In genomic region chr4:102819100-102819499, GRCh38 we compare ENCODE assay signal across 8 cellular contexts. TPM values are rescaled to one million over a fixed set of nuclear protein-coding genes. Genes with fewer than 3 reads are reported as not detected.
A peak's percentile ranks its signal among the peaks of the same experiment; 100 is the strongest.
DNase-seq lines count a peak whose midpoint lies in the region; ATAC-seq, FAIRE-seq and TF ChIP-seq lines count a peak whose summit lies in the region.
"Not testable (repeated sequence)": the region's sequence is repeated elsewhere in the genome, so short reads cannot be mapped to it uniquely, and the experiment has no call there.

No MANE protein-coding gene starts in this region.

- CTCF ChIA-PET in activated CD8-positive, alpha-beta T cell treated with anti-CD3 and anti-CD28 coated beads, Interleukin-2, amount 10 ng/mL, durations not matched to agents 7 days and 5 days (lab: Charles Lee) = not testable (repeated sequence)

- not testable (repeated sequence) for H2AFZ ChIP-seq in OCI-LY1 (ENCODE audit: low read length); keratinocyte (ENCODE audit: control insufficient read depth, low read length)

- H3K9me3 Mint-ChIP-seq in CD14-positive monocyte; activated CD8-positive, alpha-beta T cell treated with anti-CD3 and anti-CD28 coated beads, Interleukin-2, amount 10 ng/mL, durations not matched to agents 7 days and 5 days (ENCODE audit: insufficient read depth); activated naive CD8-positive, alpha-beta T cell treated with anti-CD3 and anti-CD28 coated beads, Interleukin-2, amount 50 U/mL, for 24 hours; natural killer cell treated with Interleukin-12 subunit alpha and Interleukin-12 subunit beta and Interleukin-15 and Interleukin-18, amount 100 ng/mL, for 72 hours: not testable (repeated sequence)

- not testable (repeated sequence) for H3K9me3 ChIP-seq in OCI-LY1 (ENCODE audit: low read length); effector memory CD4-positive, alpha-beta T cell (ENCODE audit: control insufficient read depth, low read length); keratinocyte (ENCODE audit: control insufficient read depth, low read depth, low read length); stomach

- not testable (repeated sequence) for TF ChIP-seq EP300 in stomach (IDR thresholded peaks at IDR 0.05)

- 0 out of 2 replicates have a peak overlapping the region, but pooled peaks have one; percentile 18 for H3K4me2 ChIP-seq in OCI-LY1 (ENCODE audit: low read length)
- H3K4me2 ChIP-seq in keratinocyte (ENCODE audit: control insufficient read depth, extremely low read depth, insufficient read depth, low read depth, low read length) = peak overlapping the region; percentile 81

- not testable (repeated sequence) for H3F3A ChIP-seq in OCI-LY1 (ENCODE audit: insufficient read depth, low read length)

- not testable (repeated sequence) for H3K4me3 Mint-ChIP-seq in CD14-positive monocyte
- H3K4me3 Mint-ChIP-seq in activated CD8-positive, alpha-beta T cell treated with anti-CD3 and anti-CD28 coated beads, Interleukin-2, amount 10 ng/mL, durations not matched to agents 7 days and 5 days = peak overlapping the region; percentile 64
- peak overlapping the region; percentile 39 for H3K4me3 Mint-ChIP-seq in activated naive CD8-positive, alpha-beta T cell treated with anti-CD3 and anti-CD28 coated beads, Interleukin-2, amount 50 U/mL, for 24 hours
- peak overlapping the region; percentile 56 for H3K4me3 Mint-ChIP-seq in natural killer cell treated with Interleukin-12 subunit alpha and Interleukin-12 subunit beta and Interleukin-15 and Interleukin-18, amount 100 ng/mL, for 72 hours

- not testable (repeated sequence) for ATAC-seq in activated CD8-positive, alpha-beta T cell treated with anti-CD3 and anti-CD28 coated beads, Interleukin-2, amount 10 ng/mL, durations not matched to agents 7 days and 5 days; activated naive CD8-positive, alpha-beta T cell treated with anti-CD3 and anti-CD28 coated beads, Interleukin-2, amount 50 U/mL, for 24 hours; natural killer cell treated with Interleukin-12 subunit alpha and Interleukin-12 subunit beta and Interleukin-15 and Interleukin-18, amount 100 ng/mL, for 72 hours

- dilution Hi-C loops in keratinocyte (cut with MboI; ENCODE audit: extremely low pct_ligation_motif_present, low sequenced_read_pairs) = not testable (repeated sequence)

- peaks cover 94% of the 10 kb centered on the region for H3K36me3 ChIP-seq in OCI-LY1 (ENCODE audit: insufficient read depth, low read length)
- H3K36me3 ChIP-seq in effector memory CD4-positive, alpha-beta T cell (ENCODE audit: control insufficient read depth, insufficient read depth, low read length) = peaks cover 15% of the 10 kb centered on the region
- H3K36me3 ChIP-seq in keratinocyte (ENCODE audit: control insufficient read depth in 2 of 2, extremely low read depth in 1 of 2, insufficient read depth in 2 of 2, low read length in 2 of 2) = peaks cover 1 to 16% of the 10 kb centered on the region in 2 experiments
- H3K36me3 ChIP-seq in stomach = not testable (repeated sequence)

- H3K9me2 ChIP-seq in OCI-LY1 (ENCODE audit: low read depth, low read length) = not testable (repeated sequence)

- H4K20me1 ChIP-seq in OCI-LY1 (ENCODE audit: insufficient read depth, low read length) (peaks cover 21% of the 10 kb centered on the region), keratinocyte (ENCODE audit: control insufficient read depth, extremely low read depth, insufficient read depth, low read length) (peaks cover 47% of the 10 kb centered on the region)

- H3K4me1 ChIP-seq in OCI-LY1 (ENCODE audit: insufficient read depth, low read length, severe bottlenecking) = peaks cover 70% of the 10 kb centered on the region
- H3K4me1 ChIP-seq in effector memory CD4-positive, alpha-beta T cell (ENCODE audit: control insufficient read depth, insufficient read depth, low read length, poor library complexity, severe bottlenecking) = peaks cover 44% of the 10 kb centered on the region
- H3K4me1 ChIP-seq in keratinocyte (ENCODE audit: control insufficient read depth, extremely low read depth, insufficient read depth, low read length) = peaks cover 81% of the 10 kb centered on the region
- peaks cover 79 to 100% (median 93%) of the 10 kb centered on the region in 4 donors for H3K4me1 ChIP-seq in stomach

- not testable (repeated sequence) for DNase-seq in CD14-positive monocyte (ENCODE audit: low spot score); activated CD8-positive, alpha-beta T cell treated with anti-CD3 and anti-CD28 coated beads, Interleukin-2, amount 10 ng/mL, durations not matched to agents 7 days and 5 days; activated naive CD8-positive, alpha-beta T cell treated with anti-CD3 and anti-CD28 coated beads, Interleukin-2, amount 50 U/mL, for 24 hours; effector memory CD4-positive, alpha-beta T cell; keratinocyte (ENCODE audit: low read depth, low spot score); natural killer cell treated with Interleukin-12 subunit alpha and Interleukin-12 subunit beta and Interleukin-15 and Interleukin-18, amount 100 ng/mL, for 72 hours (ENCODE audit: low spot score); stomach

- not testable (repeated sequence) for TF ChIP-seq CTCF in CD14-positive monocyte (IDR thresholded peaks at IDR 0.05); OCI-LY1 (IDR thresholded peaks at IDR 0.05; ENCODE audit: low read length); keratinocyte (optimal IDR thresholded peaks at IDR 0.05 in 1 of 3, IDR thresholded peaks at IDR 0.05 in 1 of 3, conservative IDR thresholded peaks at IDR 0.05 in 1 of 3; ENCODE audit: extremely low read depth in 1 of 3, insufficient read depth in 2 of 3, low read length in 3 of 3); stomach (IDR thresholded peaks at IDR 0.05)

- not testable (repeated sequence) for H3K9me1 ChIP-seq in keratinocyte (ENCODE audit: control insufficient read depth, extremely low read depth, insufficient read depth, low read length)

- H3K27ac ChIP-seq in OCI-LY1 (ENCODE audit: low read depth, low read length, poor library complexity, severe bottlenecking) = not testable (repeated sequence)
- peak overlapping the region; percentile 58 for H3K27ac ChIP-seq in effector memory CD4-positive, alpha-beta T cell (ENCODE audit: insufficient read depth, low read length, poor library complexity, severe bottlenecking)
- H3K27ac ChIP-seq in keratinocyte (ENCODE audit: control insufficient read depth, insufficient read depth, low read length) (peak overlapping the region; percentile 27), stomach (peak overlapping the region in 3 of 5 donors; percentile 25 to 47 (median 26))

- not testable (repeated sequence) for H3K27me3 ChIP-seq in OCI-LY1 (ENCODE audit: insufficient read depth, low read length); effector memory CD4-positive, alpha-beta T cell (replicated peaks; ENCODE audit: control insufficient read depth, insufficient read depth, low read length, poor library complexity, severe bottlenecking); keratinocyte (ENCODE audit: control insufficient read depth, extremely low read depth, insufficient read depth, low read length); stomach

- not testable (repeated sequence) for H3K27me3 Mint-ChIP-seq in CD14-positive monocyte (ENCODE audit: low read depth in 3 of 3); activated CD8-positive, alpha-beta T cell treated with anti-CD3 and anti-CD28 coated beads, Interleukin-2, amount 10 ng/mL, durations not matched to agents 7 days and 5 days (ENCODE audit: low read depth); activated naive CD8-positive, alpha-beta T cell treated with anti-CD3 and anti-CD28 coated beads, Interleukin-2, amount 50 U/mL, for 24 hours; natural killer cell treated with Interleukin-12 subunit alpha and Interleukin-12 subunit beta and Interleukin-15 and Interleukin-18, amount 100 ng/mL, for 72 hours

- H3K4me1 Mint-ChIP-seq in CD14-positive monocyte = peaks cover 75% of the 10 kb centered on the region
- peaks cover 82% of the 10 kb centered on the region for H3K4me1 Mint-ChIP-seq in activated CD8-positive, alpha-beta T cell treated with anti-CD3 and anti-CD28 coated beads, Interleukin-2, amount 10 ng/mL, durations not matched to agents 7 days and 5 days (ENCODE audit: low read depth)
- peaks cover 90% of the 10 kb centered on the region for H3K4me1 Mint-ChIP-seq in activated naive CD8-positive, alpha-beta T cell treated with anti-CD3 and anti-CD28 coated beads, Interleukin-2, amount 50 U/mL, for 24 hours
- peaks cover 66 to 85% of the 10 kb centered on the region in 2 donors for H3K4me1 Mint-ChIP-seq in natural killer cell treated with Interleukin-12 subunit alpha and Interleukin-12 subunit beta and Interleukin-15 and Interleukin-18, amount 100 ng/mL, for 72 hours (ENCODE audit: low read depth in 2 of 2)

- TF ChIP-seq POLR2A in stomach (IDR thresholded peaks at IDR 0.05) = not testable (repeated sequence)

- H3K36me3 Mint-ChIP-seq in CD14-positive monocyte = peaks cover 34 to 61% of the 10 kb centered on the region in 2 donors
- peaks cover 75% of the 10 kb centered on the region for H3K36me3 Mint-ChIP-seq in activated CD8-positive, alpha-beta T cell treated with anti-CD3 and anti-CD28 coated beads, Interleukin-2, amount 10 ng/mL, durations not matched to agents 7 days and 5 days (ENCODE audit: low read depth)
- peaks cover 76% of the 10 kb centered on the region for H3K36me3 Mint-ChIP-seq in activated naive CD8-positive, alpha-beta T cell treated with anti-CD3 and anti-CD28 coated beads, Interleukin-2, amount 50 U/mL, for 24 hours (ENCODE audit: low read depth)
- H3K36me3 Mint-ChIP-seq in natural killer cell treated with Interleukin-12 subunit alpha and Interleukin-12 subunit beta and Interleukin-15 and Interleukin-18, amount 100 ng/mL, for 72 hours = peaks cover 30% of the 10 kb centered on the region

- H3K9ac ChIP-seq in OCI-LY1 (ENCODE audit: low read length); keratinocyte (ENCODE audit: control insufficient read depth, extremely low read depth, insufficient read depth, low read length): not testable (repeated sequence)

- not testable (repeated sequence) for H3K4me3 ChIP-seq in OCI-LY1 (ENCODE audit: low read depth, low read length, poor library complexity, severe bottlenecking); keratinocyte (ENCODE audit: control insufficient read depth in 2 of 3, extremely low read depth in 1 of 3, insufficient read depth in 2 of 3, low read depth in 1 of 3, low read length in 3 of 3); stomach
- H3K4me3 ChIP-seq in effector memory CD4-positive, alpha-beta T cell (ENCODE audit: insufficient read depth, low read depth, low read length, poor library complexity, severe bottlenecking) = peak overlapping the region; percentile 35

- H3K27ac Mint-ChIP-seq in CD14-positive monocyte = peak overlapping the region in 5 of 7 donors; percentile 25 to 82 (median 80)
- peak overlapping the region; percentile 37 for H3K27ac Mint-ChIP-seq in activated CD8-positive, alpha-beta T cell treated with anti-CD3 and anti-CD28 coated beads, Interleukin-2, amount 10 ng/mL, durations not matched to agents 7 days and 5 days
- peak overlapping the region; percentile 73 for H3K27ac Mint-ChIP-seq in activated naive CD8-positive, alpha-beta T cell treated with anti-CD3 and anti-CD28 coated beads, Interleukin-2, amount 50 U/mL, for 24 hours
- H3K27ac Mint-ChIP-seq in natural killer cell treated with Interleukin-12 subunit alpha and Interleukin-12 subunit beta and Interleukin-15 and Interleukin-18, amount 100 ng/mL, for 72 hours = peak overlapping the region; percentile 77 to 85

- 85 to 94% (median 94%) methylated on average over 10 of the region's 10 CpGs for WGBS in stomach, 5 donors

- not testable (repeated sequence) for FAIRE-seq in keratinocyte (lab: Jason Lieb, UNC)

- peaks cover 100% of the 10 kb centered on the region for H3K79me2 ChIP-seq in OCI-LY1 (ENCODE audit: insufficient read depth, low read length)
- H3K79me2 ChIP-seq in keratinocyte (ENCODE audit: control insufficient read depth, insufficient read depth, low read length) = peaks cover 99% of the 10 kb centered on the region

- intact Hi-C loops in CD14-positive monocyte (cut with micrococcal nuclease); stomach (cut with DNase I; ENCODE audit: low total_unique reads): not testable (repeated sequence)

- POLR2A ChIA-PET in activated CD8-positive, alpha-beta T cell treated with anti-CD3 and anti-CD28 coated beads, Interleukin-2, amount 10 ng/mL, durations not matched to agents 7 days and 5 days (lab: Charles Lee) = interaction anchor here (0.9 to 5.4 kb wide), 4 partner anchors 8 to 201 kb away, joined by 3 to 62 read pairs (median 4); partner anchors contain the start of genes CISD2, SLC9B1 and UBE2D3

RNA-seq across cellular contexts. Expression of gene UBE2D3, which starts 8.3 kb away (rescaled TPM):
- 100 to 1,000 TPM; 457 to 499 TPM for polyA plus RNA-seq in CD14-positive monocyte
- 100 to 1,000 TPM; 388 to 409 TPM for total RNA-seq in activated CD8-positive, alpha-beta T cell treated with anti-CD3 and anti-CD28 coated beads, Interleukin-2, amount 10 ng/mL, durations not matched to agents 7 days and 5 days
- polyA plus RNA-seq in keratinocyte = 355 to 567 TPM (median 388 TPM) in 3 replicates
- 180 TPM for polyA plus RNA-seq in keratinocyte (2011; ENCODE audit: low read depth)
- polyA plus RNA-seq in keratinocyte (2011; cell fraction: cytosol; rRNA removed) = 409 and 668 TPM in 2 replicates
- 330 and 429 TPM in 2 replicates for polyA plus RNA-seq in keratinocyte (2011; cell fraction: nucleus; rRNA removed)
- 346 and 465 TPM in 2 replicates for polyA plus RNA-seq in keratinocyte (2012; ENCODE audit: low replicate concordance)
- polyA minus RNA-seq in keratinocyte = 218 to 413 TPM (median 290 TPM) in 3 replicates
- polyA minus RNA-seq in keratinocyte (2011; cell fraction: cytosol; rRNA and poly(A)+ RNA removed) = 315 TPM
- 122 and 167 TPM in 2 replicates for polyA minus RNA-seq in keratinocyte (2011; cell fraction: nucleus; rRNA and poly(A)+ RNA removed)
- total RNA-seq in natural killer cell treated with Interleukin-12 subunit alpha and Interleukin-12 subunit beta and Interleukin-15 and Interleukin-18, amount 100 ng/mL, for 72 hours = 100 to 1,000 TPM; 400 to 403 TPM
- 100 to 1,000 TPM; 200 to 398 (median 286) TPM for total RNA-seq in stomach
- 100 to 1,000 TPM; 143 to 290 (median 180) TPM for polyA plus RNA-seq in stomach

RNA-seq across cellular contexts. Expression of gene CISD2, which starts 49.7 kb away (rescaled TPM):
- polyA plus RNA-seq in CD14-positive monocyte = 10 to 100 TPM; 29.1 to 30.2 TPM
- 10 to 100 TPM; 37.7 to 40.0 TPM for total RNA-seq in activated CD8-positive, alpha-beta T cell treated with anti-CD3 and anti-CD28 coated beads, Interleukin-2, amount 10 ng/mL, durations not matched to agents 7 days and 5 days
- 20.8 to 36.6 TPM (median 21.6 TPM) in 3 replicates for polyA plus RNA-seq in keratinocyte
- 4.7 TPM for polyA plus RNA-seq in keratinocyte (2011; ENCODE audit: low read depth)
- polyA plus RNA-seq in keratinocyte (2011; cell fraction: cytosol; rRNA removed) = 19.3 and 30.4 TPM in 2 replicates
- 5.0 and 7.5 TPM in 2 replicates for polyA plus RNA-seq in keratinocyte (2011; cell fraction: nucleus; rRNA removed)
- polyA plus RNA-seq in keratinocyte (2012; ENCODE audit: low replicate concordance) = 22.5 and 31.2 TPM in 2 replicates
- polyA minus RNA-seq in keratinocyte = 9.2 to 12.6 TPM (median 11.4 TPM) in 3 replicates
- polyA minus RNA-seq in keratinocyte (2011; cell fraction: cytosol; rRNA and poly(A)+ RNA removed) = 18.2 TPM
- 2.3 and 5.4 TPM in 2 replicates for polyA minus RNA-seq in keratinocyte (2011; cell fraction: nucleus; rRNA and poly(A)+ RNA removed)
- total RNA-seq in natural killer cell treated with Interleukin-12 subunit alpha and Interleukin-12 subunit beta and Interleukin-15 and Interleukin-18, amount 100 ng/mL, for 72 hours = 10 to 100 TPM; 26.8 to 31.1 TPM
- total RNA-seq in stomach = 10 to 100 TPM in 2 of 5 donors, 1 to 10 TPM in 2, not detected in 1; 1.3 to 21.3 (median 9.1) TPM
- 10 to 100 TPM; 14.1 to 25.5 (median 23.2) TPM for polyA plus RNA-seq in stomach

RNA-seq across cellular contexts. Expression of gene MANBA, which starts 58.3 kb away (rescaled TPM):
- polyA plus RNA-seq in CD14-positive monocyte = 10 to 100 TPM; 80.8 to 94.4 TPM
- total RNA-seq in activated CD8-positive, alpha-beta T cell treated with anti-CD3 and anti-CD28 coated beads, Interleukin-2, amount 10 ng/mL, durations not matched to agents 7 days and 5 days = 10 to 100 TPM; 15.1 to 16.6 TPM
- polyA plus RNA-seq in keratinocyte = 9.3 to 10.7 TPM (median 10.2 TPM) in 3 replicates
- polyA plus RNA-seq in keratinocyte (2011; ENCODE audit: low read depth) = 16.5 TPM
- polyA plus RNA-seq in keratinocyte (2011; cell fraction: cytosol; rRNA removed) = 5.9 and 6.9 TPM in 2 replicates
- 32.6 and 37.8 TPM in 2 replicates for polyA plus RNA-seq in keratinocyte (2011; cell fraction: nucleus; rRNA removed)
- polyA plus RNA-seq in keratinocyte (2012; ENCODE audit: low replicate concordance) = 12.5 and 17.4 TPM in 2 replicates
- 5.2 to 16.3 TPM (median 15.8 TPM) in 3 replicates for polyA minus RNA-seq in keratinocyte
- polyA minus RNA-seq in keratinocyte (2011; cell fraction: cytosol; rRNA and poly(A)+ RNA removed) = 11.5 TPM
- 30.7 and 39.0 TPM in 2 replicates for polyA minus RNA-seq in keratinocyte (2011; cell fraction: nucleus; rRNA and poly(A)+ RNA removed)
- total RNA-seq in natural killer cell treated with Interleukin-12 subunit alpha and Interleukin-12 subunit beta and Interleukin-15 and Interleukin-18, amount 100 ng/mL, for 72 hours = 10 to 100 TPM; 14.7 to 15.5 TPM
- total RNA-seq in stomach = 10 to 100 TPM; 21.0 to 69.4 (median 43.9) TPM
- 10 to 100 TPM in 2 of 3 donors, 1 to 10 TPM in 1; 8.4 to 15.7 (median 12.3) TPM for polyA plus RNA-seq in stomach
